7 cellular contexts compared by ENCODE assay signal in genomic region chr9:105901514-105902109, GRCh38.
DNase-seq lines count a peak whose midpoint lies in the region; ATAC-seq, FAIRE-seq and TF ChIP-seq lines count a peak whose summit lies in the region.

No MANE protein-coding gene starts in this region.

- H3K4me3 ChIP-seq in GM12864 (ENCODE audit: low read depth, low read length), result no peak overlapping the region
- H3K4me3 ChIP-seq in K562, result no peak overlapping the region
- H3K4me3 ChIP-seq in kidney (ENCODE audit: low read length in 2 of 2), result no peak overlapping the region
- H3K4me3 ChIP-seq in upper lobe of right lung, result no peak overlapping the region

- H3K79me2 ChIP-seq in K562 (ENCODE audit: control insufficient read depth, insufficient read depth, low read length), result no peaks in the 10 kb centered on the region

- no peak overlapping the region for H3K9ac ChIP-seq in K562 (ENCODE audit: insufficient read depth in 1 of 2, low read depth in 2 of 2, low read length in 2 of 2)
- H3K9ac ChIP-seq in kidney (ENCODE audit: low read length in 2 of 2), result no peak overlapping the region

- peak; percentile 59 for ATAC-seq in GM21717 (IDR thresholded peaks at IDR 0.05; ENCODE audit: unreplicated experiment)
- ATAC-seq in K562, result peak; percentile 99
- peak; percentile 85 for ATAC-seq in upper lobe of right lung

- no peaks in the 10 kb centered on the region for H3K27me3 ChIP-seq in K562 (ENCODE audit: control insufficient read depth in 2 of 2, insufficient read depth in 2 of 2, low read length in 2 of 2)
- H3K27me3 ChIP-seq in upper lobe of right lung, result no peaks in the 10 kb centered on the region

- H3K27ac ChIP-seq in K562 (ENCODE audit: extremely low read depth, low read depth, low read length) (no peak overlapping the region), kidney (ENCODE audit: low read depth in 2 of 2, low read length in 2 of 2) (no peak overlapping the region), upper lobe of right lung (no peak overlapping the region)

- H3K9me3 ChIP-seq in K562 (replicated peaks; ENCODE audit: control insufficient read depth, insufficient read depth, low read depth, low read length) (no peaks in the 10 kb centered on the region), kidney (ENCODE audit: control insufficient read depth in 1 of 2, low read length in 2 of 2) (no peaks in the 10 kb centered on the region), upper lobe of right lung (no peaks in the 10 kb centered on the region)

- H4K20me1 ChIP-seq in K562 (replicated peaks; ENCODE audit: control insufficient read depth, insufficient read depth, low read length), result no peaks in the 10 kb centered on the region

- no peak overlapping the region for H2AFZ ChIP-seq in K562 (ENCODE audit: low read depth, low read length)

- TF ChIP-seq RAD21 in K562 (CRISPR knock-in tag; conservative IDR thresholded peaks at IDR 0.05 in 1 of 2, IDR thresholded peaks at IDR 0.05 in 1 of 2), result peak; percentile 45 to 76; a peak in 3 of 4 replicates

- no TSS peak for BruUV-seq in K562 (replicated peaks; lab: Mats Ljungman, UMichigan)

- WGBS in K562 (ENCODE audit: insufficient coverage, low coverage, missing lambda C conversion rate), result 0% methylated on average over 3 of the region's 4 CpGs

- no peak for TF ChIP-seq EP300 in K562 (IDR thresholded peaks at IDR 0.05; ENCODE audit: low read length)

- CTCF ChIA-PET in K562 (lab: Yijun Ruan, JAX; ENCODE audit: low intra/inter-chr PET ratio), result no interaction called here

- no peak for TF ChIP-seq POLR2A in K562 (conservative IDR thresholded peaks at IDR 0.05)

- FAIRE-seq in K562 (lab: Jason Lieb, UNC) (peak; percentile 65), kidney (lab: Jason Lieb, UNC) (no peak)

- H3K36me3 ChIP-seq in K562 (ENCODE audit: control insufficient read depth, insufficient read depth, low read length) (no peaks in the 10 kb centered on the region), kidney (ENCODE audit: control insufficient read depth in 1 of 2, insufficient read depth in 2 of 2, low read length in 2 of 2) (no peaks in the 10 kb centered on the region), upper lobe of right lung (no peaks in the 10 kb centered on the region)

- POLR2A ChIA-PET in K562 (lab: Yijun Ruan, JAX), result no interaction called here

- H3K9me1 ChIP-seq in K562 (ENCODE audit: control insufficient read depth, insufficient read depth, low read length), result peaks cover 2% of the 10 kb centered on the region

- intact Hi-C loops in K562 (cut with micrococcal nuclease), result loop anchor here (1.0 kb wide), 1 partner anchor 1271 kb away; no protein-coding TSS in a partner anchor
- intact Hi-C loops in kidney (cut with DNase I), result no loop called here
- intact Hi-C loops in upper lobe of right lung (cut with DNase I), result no loop called here

- H3K4me1 ChIP-seq in K562 (replicated peaks in 1 of 2; ENCODE audit: control insufficient read depth in 2 of 2, insufficient read depth in 2 of 2, low read length in 2 of 2) (no peaks in the 10 kb centered on the region), kidney (ENCODE audit: control insufficient read depth in 1 of 2, insufficient read depth in 1 of 2, low read depth in 1 of 2, low read length in 2 of 2) (no peaks in the 10 kb centered on the region), upper lobe of right lung (no peaks in the 10 kb centered on the region)

- DNase-seq in GM12864 (ENCODE audit: low read depth), result no peak
- peak; percentile 71 for DNase-seq in NCI-H1092 treated with DMSO at 0.1 percent for 48 hours (lab: John Stamatoyannopoulos, UW)
- peak; percentile 40 to 66 (median 63) for DNase-seq in K562 (ENCODE audit: extremely low read depth in 1 of 4, low spot score in 3 of 4)
- no peak for DNase-seq in kidney
- DNase-seq in upper lobe of right lung, result no peak
- DNase-seq in activated effector memory CD4-positive, alpha-beta T cell treated with Interleukin-2 at 50 U/mL for 16 hours, result no peak

- TF ChIP-seq CTCF in GM12864 (IDR thresholded peaks at IDR 0.05; ENCODE audit: low read depth, low read length, missing control alignments) (peak; percentile 71), K562 (IDR thresholded peaks at IDR 0.05 in 2 of 3, conservative IDR thresholded peaks at IDR 0.05 in 1 of 3; ENCODE audit: insufficient read depth in 2 of 3, low read depth in 1 of 3, low read length in 3 of 3) (peak; percentile 61 to 78 (median 74)), kidney (IDR thresholded peaks at IDR 0.05; ENCODE audit: borderline replicate concordance, extremely low read depth, insufficient read depth) (peak; percentile 74), upper lobe of right lung (IDR thresholded peaks at IDR 0.05) (peak; percentile 58)

- in situ Hi-C loops in K562 (cut with MboI), result no loop called here

- H3K4me2 ChIP-seq in K562 (ENCODE audit: insufficient read depth, low read length), result no peak overlapping the region

TF ChIP-seq in K562, 482 proteins besides CTCF, POLR2A, EP300 and RAD21:
- peak; percentile 66 for TF ChIP-seq SMC3 (conservative IDR thresholded peaks at IDR 0.05; ENCODE audit: insufficient read depth, low read depth, low read length)
- TF ChIP-seq SRSF3 (IDR thresholded peaks at IDR 0.05; ENCODE audit: insufficient read depth, low read length), result no peak
- no peak for TF ChIP-seq IRF9 (tag; IDR thresholded peaks at IDR 0.05)
- TF ChIP-seq PHF20 (IDR thresholded peaks at IDR 0.05; ENCODE audit: partially characterized antibody), result no peak
- TF ChIP-seq VEZF1 (CRISPR knock-in tag; IDR thresholded peaks at IDR 0.05), result peak; percentile 42; the same call in 1 of the 2 replicates
- no peak for TF ChIP-seq ZC3H8 (IDR thresholded peaks at IDR 0.05)
- TF ChIP-seq TAF9B (IDR thresholded peaks at IDR 0.05; ENCODE audit: partially characterized antibody), result no peak
- TF ChIP-seq STAG1 (CRISPR knock-in tag; IDR thresholded peaks at IDR 0.05; ENCODE audit: borderline replicate concordance), result peak; percentile 42; the same call in 1 of the 2 replicates
- TF ChIP-seq MAZ (CRISPR knock-in tag; conservative IDR thresholded peaks at IDR 0.05 in 1 of 2, IDR thresholded peaks at IDR 0.05 in 1 of 2), result 0 out of 4 replicates have a peak, but pooled peaks of 1 of the 2 experiments have one; percentile 43
TF ChIP-seq in K562: peak in this region for 4.

Comparison
In these comparisons a context has a peak if more than half of its experiments do, and no peak if none do; other contexts are left out.
1. DNase-seq: peak in NCI-H1092 treated with DMSO at 0.1 percent for 48 hours (single experiment) and K562 (4 of 4); none in GM12864 (single experiment), kidney (single experiment), upper lobe of right lung (single experiment) and activated effector memory CD4-positive, alpha-beta T cell treated with Interleukin-2 at 50 U/mL for 16 hours (single experiment).
2. Peak in every context shown above with its lines, with median percentiles within 50 percentile points of each other: CTCF ChIP-seq and ATAC-seq.